In genomic region chr1:42747125-42747524, GRCh38 we compare ENCODE assay signal across 9 cellular contexts. TPM values are rescaled to one million over a fixed set of nuclear protein-coding genes. Genes with fewer than 3 reads are reported as not detected.
DNase-seq lines count a peak whose midpoint lies in the region; ATAC-seq and TF ChIP-seq lines count a peak whose summit lies in the region.
"Had no signal": no experiment of that assay in that cellular context is flagged by ENCODE, and none has a peak within 500 bp of the region (broad histone marks: within the 10 kb centered on the region; RNA-seq: fewer than 3 reads in every experiment).

No MANE protein-coding gene starts in this region.

- H3K4me1 Mint-ChIP-seq in endothelial cell (ENCODE audit: unreplicated experiment): no peaks in the 10 kb centered on the region
- H3K4me1 Mint-ChIP-seq in naive thymus-derived CD8-positive, alpha-beta T cell: peaks cover 0 to 2% (median under 1%) of the 10 kb centered on the region in 4 donors

- 51 to 52% methylated on average over 13 to 14 of the region's 14 CpGs for WGBS in aorta, 2 donors

- no peak overlapping the region for H3K4me3 Mint-ChIP-seq in endothelial cell (ENCODE audit: unreplicated experiment)
- no peak overlapping the region for H3K4me3 Mint-ChIP-seq in naive thymus-derived CD8-positive, alpha-beta T cell

- peak; percentile 34 for TF ChIP-seq CTCF in endothelial cell (IDR thresholded peaks at IDR 0.05; ENCODE audit: unreplicated experiment)

- no peak overlapping the region for H3K27ac Mint-ChIP-seq in endothelial cell (ENCODE audit: unreplicated experiment)
- H3K27ac Mint-ChIP-seq in naive thymus-derived CD8-positive, alpha-beta T cell: peak overlapping the region in 2 of 10 donors; percentile 15 to 33

- no peak overlapping the region for H3K4me3 ChIP-seq in aorta (ENCODE audit: low read length in 2 of 2)

- H3K9me3 ChIP-seq in aorta (ENCODE audit: control insufficient read depth, low read length): no peaks in the 10 kb centered on the region

- H3K36me3 Mint-ChIP-seq in endothelial cell (ENCODE audit: low read depth, unreplicated experiment): peaks cover 50% of the 10 kb centered on the region
- peaks cover 13 to 40% (median 17%) of the 10 kb centered on the region in 3 donors for H3K36me3 Mint-ChIP-seq in naive thymus-derived CD8-positive, alpha-beta T cell

- peaks cover 0 to 8% of the 10 kb centered on the region in 2 donors for H3K36me3 ChIP-seq in aorta (ENCODE audit: control insufficient read depth in 1 of 2, insufficient read depth in 2 of 2, low read length in 1 of 2)

- no peaks in the 10 kb centered on the region for H3K4me1 ChIP-seq in aorta (ENCODE audit: control insufficient read depth in 1 of 2, insufficient read depth in 2 of 2, low read length in 2 of 2)

- intact Hi-C loops in aorta (cut with DNase I): loop anchor here (5.0 to 10.0 kb wide), 3 partner anchors 172 to 402 kb away; no protein-coding TSS in a partner anchor

- H3K27me3 ChIP-seq in aorta (ENCODE audit: control insufficient read depth in 1 of 2, insufficient read depth in 2 of 2, low read length in 1 of 2): no peaks in the 10 kb centered on the region

- peaks cover 4% of the 10 kb centered on the region for H3K9me3 Mint-ChIP-seq in endothelial cell (ENCODE audit: unreplicated experiment)
- H3K9me3 Mint-ChIP-seq in naive thymus-derived CD8-positive, alpha-beta T cell: peaks cover 0 to 8% (median 0%) of the 10 kb centered on the region in 9 donors

- peak; percentile 45 to 68 for ATAC-seq in naive thymus-derived CD8-positive, alpha-beta T cell
- ATAC-seq in aorta (ENCODE audit: low FRiP score): peak; percentile 46
- no peak for ATAC-seq in GM18868 (IDR thresholded peaks at IDR 0.05; ENCODE audit: unreplicated experiment)
- ATAC-seq in GM21515 (IDR thresholded peaks at IDR 0.05; ENCODE audit: unreplicated experiment): no peak

- peaks cover 6% of the 10 kb centered on the region for H3K27me3 Mint-ChIP-seq in endothelial cell (ENCODE audit: unreplicated experiment)
- no peaks in the 10 kb centered on the region for H3K27me3 Mint-ChIP-seq in naive thymus-derived CD8-positive, alpha-beta T cell

- POLR2A ChIA-PET in naive thymus-derived CD8-positive, alpha-beta T cell (lab: Charles Lee): no interaction called here

- H3K27ac ChIP-seq in aorta (ENCODE audit: low read depth in 1 of 2, low read length in 2 of 2): no peak overlapping the region

- peak; percentile 73 for DNase-seq in COLO668 (lab: John Stamatoyannopoulos, UW; ENCODE audit: unreplicated experiment)
- DNase-seq in KG1 (lab: John Stamatoyannopoulos, UW): peak; percentile 16
- peak; percentile 45 to 51 for DNase-seq in activated CD4-positive, alpha-beta T cell treated with anti-CD3 and anti-CD28 coated beads for 4 hours
- peak; percentile 55 for DNase-seq in endothelial cell (ENCODE audit: low spot score)
- DNase-seq in naive thymus-derived CD8-positive, alpha-beta T cell: peak; percentile 13 to 71 (median 45)
- no peak for DNase-seq in aorta

RNA-seq across cellular contexts. Expression of gene CLDN19, which starts 7.1 kb away (rescaled TPM):
- total RNA-seq in endothelial cell (ENCODE audit: unreplicated experiment) (not detected), aorta (under 1 TPM; 0.39 to 0.94 TPM)
- not detected for total RNA-seq in naive thymus-derived CD8-positive, alpha-beta T cell
- polyA plus RNA-seq in naive thymus-derived CD8-positive, alpha-beta T cell: not detected
- polyA plus RNA-seq in aorta: not detected
- total RNA-seq: frontal cortex had no signal

RNA-seq across cellular contexts. Expression of gene P3H1, which starts 19.7 kb away (rescaled TPM):
- 178 TPM for total RNA-seq in endothelial cell (ENCODE audit: unreplicated experiment)
- 10 to 100 TPM; 48.4 to 55.2 TPM for total RNA-seq in naive thymus-derived CD8-positive, alpha-beta T cell
- 10 to 100 TPM in 1 of 3 donors, 1 to 10 TPM in 2; 4.3 to 11.1 (median 6.9) TPM for polyA plus RNA-seq in naive thymus-derived CD8-positive, alpha-beta T cell
- total RNA-seq in aorta: 10 to 100 TPM; 37.7 to 54.6 TPM
- polyA plus RNA-seq in aorta: 10 to 100 TPM; 15.2 to 64.3 TPM

RNA-seq across cellular contexts. Expression of gene C1orf50, which starts 19.9 kb away (rescaled TPM):
- 11.3 TPM for total RNA-seq in endothelial cell (ENCODE audit: unreplicated experiment)
- total RNA-seq in naive thymus-derived CD8-positive, alpha-beta T cell: 10 to 100 TPM; 22.4 to 25.1 TPM
- polyA plus RNA-seq in naive thymus-derived CD8-positive, alpha-beta T cell: 1 to 10 TPM; 2.6 to 3.2 (median 3.1) TPM
- total RNA-seq in aorta: 1 to 10 TPM; 3.6 to 8.5 TPM
- 10 to 100 TPM in 1 of 2 donors, 1 to 10 TPM in 1; 1.6 to 10.6 TPM for polyA plus RNA-seq in aorta

RNA-seq across cellular contexts. Expression of gene TMEM269, which starts 37.7 kb away (rescaled TPM):
- 0.38 TPM for total RNA-seq in endothelial cell (ENCODE audit: unreplicated experiment)
- total RNA-seq in naive thymus-derived CD8-positive, alpha-beta T cell: 1 to 10 TPM in 1 of 2 experiments, under 1 TPM in 1; 0.49 to 1.0 TPM
- under 1 TPM in 1 of 3 donors, not detected in 2; 0.06 TPM for polyA plus RNA-seq in naive thymus-derived CD8-positive, alpha-beta T cell
- under 1 TPM in 1 of 2 donors, not detected in 1; 0.13 TPM for total RNA-seq in aorta
- polyA plus RNA-seq in aorta: not detected

Comparison
In these comparisons a context has a peak if more than half of its experiments do, and no peak if none do; other contexts are left out.
1. DNase-seq: peak in COLO668 (single experiment), KG1 (single experiment), activated CD4-positive, alpha-beta T cell treated with anti-CD3 and anti-CD28 coated beads for 4 hours (2 of 2), endothelial cell (single experiment) and naive thymus-derived CD8-positive, alpha-beta T cell (10 of 10); none in aorta (0 of 2).
2. ATAC-seq: peak in naive thymus-derived CD8-positive, alpha-beta T cell (2 of 2) and aorta (single experiment); none in GM18868 (single experiment) and GM21515 (single experiment).